12 cellular contexts compared by ENCODE assay signal in genomic region chr21:46079357-46080170, GRCh38. TPM values are rescaled to one million over a fixed set of nuclear protein-coding genes. Genes with fewer than 3 reads are reported as not detected.
DNase-seq lines count a peak whose midpoint lies in the region; ATAC-seq, FAIRE-seq and TF ChIP-seq lines count a peak whose summit lies in the region.
"Had no signal": no experiment of that assay in that cellular context is flagged by ENCODE, and none has a peak within 500 bp of the region (broad histone marks: within the 10 kb centered on the region; RNA-seq: fewer than 3 reads in every experiment).

No MANE protein-coding gene starts in this region.

- FAIRE-seq in bronchial epithelial cell (lab: Jason Lieb, UNC) (peak; percentile 83), H54 (lab: Jason Lieb, UNC) (no peak)

- peaks cover 7 to 10% of the 10 kb centered on the region in 2 donors for H3K27me3 Mint-ChIP-seq in natural killer cell treated with Interleukin-12 subunit alpha and Interleukin-12 subunit beta and Interleukin-15 and Interleukin-18, amount 100 ng/mL, for 72 hours
- H3K27me3 Mint-ChIP-seq in natural killer cell (ENCODE audit: low read depth in 2 of 2) = peaks cover 3 to 14% of the 10 kb centered on the region in 2 donors

- H2BK5ac ChIP-seq in mesenchymal stem cell (ENCODE audit: low read depth, low read length, poor library complexity, severe bottlenecking) = no peak overlapping the region

- no peak overlapping the region for H2BK15ac ChIP-seq in mesenchymal stem cell (ENCODE audit: low read depth, poor library complexity, severe bottlenecking)

- H3K4me2 ChIP-seq in mesenchymal stem cell (ENCODE audit: low read length, poor library complexity, severe bottlenecking) = no peak overlapping the region

- H3K27me3 ChIP-seq in bronchial epithelial cell (ENCODE audit: control insufficient read depth, insufficient read depth, low read length) = no peaks in the 10 kb centered on the region
- H3K27me3 ChIP-seq in mesenchymal stem cell (ENCODE audit: control insufficient read depth in 1 of 2, insufficient read depth in 1 of 2, low read length in 2 of 2) = no peaks in the 10 kb centered on the region

- 67% methylated on average over 33 of the region's 34 CpGs for WGBS in mesenchymal stem cell

- no peaks in the 10 kb centered on the region for H3K79me1 ChIP-seq in mesenchymal stem cell (replicated peaks; ENCODE audit: low read length, poor library complexity, severe bottlenecking)

- TF ChIP-seq CTCF in natural killer cell (IDR thresholded peaks at IDR 0.05) (no peak), bronchial epithelial cell (IDR thresholded peaks at IDR 0.05; ENCODE audit: insufficient read depth, low read length, severe bottlenecking) (no peak)

- H3K4me1 ChIP-seq in mesenchymal stem cell (ENCODE audit: control insufficient read depth, insufficient read depth, low read depth, low read length) = peaks cover 25% of the 10 kb centered on the region

- no peak overlapping the region for H3K4me3 Mint-ChIP-seq in natural killer cell treated with Interleukin-12 subunit alpha and Interleukin-12 subunit beta and Interleukin-15 and Interleukin-18, amount 100 ng/mL, for 72 hours
- no peak overlapping the region for H3K4me3 Mint-ChIP-seq in natural killer cell
- H3K4me3 Mint-ChIP-seq: CD8-positive, alpha-beta memory T cell; naive B cell had no signal

- DNase-seq in natural killer cell treated with Interleukin-12 subunit alpha and Interleukin-12 subunit beta and Interleukin-15 and Interleukin-18, amount 100 ng/mL, for 72 hours (ENCODE audit: low spot score) = peak; percentile 54
- DNase-seq in natural killer cell = no peak
- DNase-seq in bronchial epithelial cell (ENCODE audit: low read depth) = no peak
- DNase-seq in mesenchymal stem cell = peak; percentile 86
- DNase-seq in amygdala (lab: John Stamatoyannopoulos, UW) = no peak
- no peak for DNase-seq in H54 (ENCODE audit: insufficient read length, low spot score)
- DNase-seq in activated gamma-delta T cell treated with Interleukin-2 at 50 U/mL for 16 hours = no peak
- DNase-seq: foreskin melanocyte, naive B cell, NCI-H1048 had no signal

- H3K9me3 ChIP-seq in mesenchymal stem cell (ENCODE audit: control insufficient read depth, low read length) = no peaks in the 10 kb centered on the region

- TF ChIP-seq POLR2A in H54 (IDR thresholded peaks at IDR 0.05; ENCODE audit: low read depth, low read length) = no peak

- H3K36me3 ChIP-seq in bronchial epithelial cell (ENCODE audit: control insufficient read depth, insufficient read depth, low read length) (no peaks in the 10 kb centered on the region), mesenchymal stem cell (ENCODE audit: control insufficient read depth in 1 of 2, insufficient read depth in 2 of 2, low read depth in 1 of 2, low read length in 2 of 2) (no peaks in the 10 kb centered on the region)

- H4K8ac ChIP-seq in mesenchymal stem cell (ENCODE audit: low read length) = peak overlapping the region; percentile 5

- H3K4me1 Mint-ChIP-seq in natural killer cell treated with Interleukin-12 subunit alpha and Interleukin-12 subunit beta and Interleukin-15 and Interleukin-18, amount 100 ng/mL, for 72 hours (ENCODE audit: low read depth in 2 of 2) = no peaks in the 10 kb centered on the region
- no peaks in the 10 kb centered on the region for H3K4me1 Mint-ChIP-seq in natural killer cell
- H3K4me1 Mint-ChIP-seq: CD8-positive, alpha-beta memory T cell; naive B cell had no signal

- H3K18ac ChIP-seq in mesenchymal stem cell (ENCODE audit: low read depth in 1 of 2, low read length in 2 of 2) = peak overlapping the region; percentile 25 to 90

- peak overlapping the region; percentile 84 for H2AFZ ChIP-seq in mesenchymal stem cell (ENCODE audit: low read depth, low read length)

- peak overlapping the region in 1 of 2 experiments; percentile 93 for H3K14ac ChIP-seq in mesenchymal stem cell (ENCODE audit: low read length in 2 of 2)

- peak overlapping the region; percentile 88 for H3K9ac ChIP-seq in mesenchymal stem cell (ENCODE audit: low read length)

- H3K27ac Mint-ChIP-seq in natural killer cell treated with Interleukin-12 subunit alpha and Interleukin-12 subunit beta and Interleukin-15 and Interleukin-18, amount 100 ng/mL, for 72 hours = no peak overlapping the region
- no peak overlapping the region for H3K27ac Mint-ChIP-seq in natural killer cell
- H3K27ac Mint-ChIP-seq: CD8-positive, alpha-beta memory T cell had no signal

- no peak overlapping the region for H2BK120ac ChIP-seq in mesenchymal stem cell (ENCODE audit: low read depth, low read length)

- H3K4ac ChIP-seq in mesenchymal stem cell (ENCODE audit: low read depth in 1 of 2, low read length in 2 of 2) = peak overlapping the region in 1 of 2 experiments; percentile 82

- peak overlapping the region in 1 of 2 experiments; percentile 51 for H3K23ac ChIP-seq in mesenchymal stem cell (ENCODE audit: low read length in 2 of 2)

- H2AK5ac ChIP-seq in mesenchymal stem cell (ENCODE audit: low read length, severe bottlenecking) = no peak overlapping the region

- H3K36me3 Mint-ChIP-seq in natural killer cell treated with Interleukin-12 subunit alpha and Interleukin-12 subunit beta and Interleukin-15 and Interleukin-18, amount 100 ng/mL, for 72 hours = no peaks in the 10 kb centered on the region
- no peaks in the 10 kb centered on the region for H3K36me3 Mint-ChIP-seq in natural killer cell
- H3K36me3 Mint-ChIP-seq: CD8-positive, alpha-beta memory T cell; naive B cell had no signal

- ATAC-seq in natural killer cell treated with Interleukin-12 subunit alpha and Interleukin-12 subunit beta and Interleukin-15 and Interleukin-18, amount 100 ng/mL, for 72 hours = peak in 1 of 2 donors; percentile 26
- no peak for ATAC-seq in natural killer cell
- no peak for ATAC-seq in GM18868 (IDR thresholded peaks at IDR 0.05; ENCODE audit: unreplicated experiment)

- no peak overlapping the region for H3K4me3 ChIP-seq in bronchial epithelial cell (ENCODE audit: low read depth, low read length)
- no peak overlapping the region for H3K4me3 ChIP-seq in mesenchymal stem cell (ENCODE audit: insufficient read depth in 1 of 2, low read depth in 1 of 2, low read length in 2 of 2)

- intact Hi-C loops in natural killer cell (cut with micrococcal nuclease) = no loop called here

- peak overlapping the region in 1 of 2 experiments; percentile 47 for H2BK12ac ChIP-seq in mesenchymal stem cell (ENCODE audit: low read length in 2 of 2)

- H3K27ac ChIP-seq in mesenchymal stem cell (ENCODE audit: low read length, poor library complexity, severe bottlenecking) = no peak overlapping the region

- peak overlapping the region; percentile 22 for H4K91ac ChIP-seq in mesenchymal stem cell (ENCODE audit: low read length)

- no peaks in the 10 kb centered on the region for H3K9me3 Mint-ChIP-seq in natural killer cell treated with Interleukin-12 subunit alpha and Interleukin-12 subunit beta and Interleukin-15 and Interleukin-18, amount 100 ng/mL, for 72 hours
- H3K9me3 Mint-ChIP-seq in natural killer cell = no peaks in the 10 kb centered on the region

RNA-seq across cellular contexts. Expression of gene COL6A2, which starts 18.3 kb away (rescaled TPM):
- total RNA-seq in natural killer cell treated with Interleukin-12 subunit alpha and Interleukin-12 subunit beta and Interleukin-15 and Interleukin-18, amount 100 ng/mL, for 72 hours = 1 to 10 TPM in 1 of 2 donors, under 1 TPM in 1; 0.88 to 4.2 TPM
- total RNA-seq in natural killer cell (100 to 1,000 TPM in 1 of 3 donors, 10 to 100 TPM in 2; 93.9 to 110 (median 97.2) TPM), bronchial epithelial cell (1.0 and 12.6 TPM in 2 replicates)
- polyA plus RNA-seq in mesenchymal stem cell (2013, experiment 1 of 2) = 1,409 TPM
- polyA plus RNA-seq in mesenchymal stem cell (2013, experiment 2 of 2) = 1,389 TPM

Comparison
In these comparisons a context has a peak if more than half of its experiments do, and no peak if none do; other contexts are left out.
1. DNase-seq: peak in natural killer cell treated with Interleukin-12 subunit alpha and Interleukin-12 subunit beta and Interleukin-15 and Interleukin-18, amount 100 ng/mL, for 72 hours (single experiment) and mesenchymal stem cell (single experiment); none in natural killer cell (single experiment), bronchial epithelial cell (single experiment), amygdala (0 of 56), H54 (single experiment) and activated gamma-delta T cell treated with Interleukin-2 at 50 U/mL for 16 hours (single experiment).